In the genomic region with DNA sequence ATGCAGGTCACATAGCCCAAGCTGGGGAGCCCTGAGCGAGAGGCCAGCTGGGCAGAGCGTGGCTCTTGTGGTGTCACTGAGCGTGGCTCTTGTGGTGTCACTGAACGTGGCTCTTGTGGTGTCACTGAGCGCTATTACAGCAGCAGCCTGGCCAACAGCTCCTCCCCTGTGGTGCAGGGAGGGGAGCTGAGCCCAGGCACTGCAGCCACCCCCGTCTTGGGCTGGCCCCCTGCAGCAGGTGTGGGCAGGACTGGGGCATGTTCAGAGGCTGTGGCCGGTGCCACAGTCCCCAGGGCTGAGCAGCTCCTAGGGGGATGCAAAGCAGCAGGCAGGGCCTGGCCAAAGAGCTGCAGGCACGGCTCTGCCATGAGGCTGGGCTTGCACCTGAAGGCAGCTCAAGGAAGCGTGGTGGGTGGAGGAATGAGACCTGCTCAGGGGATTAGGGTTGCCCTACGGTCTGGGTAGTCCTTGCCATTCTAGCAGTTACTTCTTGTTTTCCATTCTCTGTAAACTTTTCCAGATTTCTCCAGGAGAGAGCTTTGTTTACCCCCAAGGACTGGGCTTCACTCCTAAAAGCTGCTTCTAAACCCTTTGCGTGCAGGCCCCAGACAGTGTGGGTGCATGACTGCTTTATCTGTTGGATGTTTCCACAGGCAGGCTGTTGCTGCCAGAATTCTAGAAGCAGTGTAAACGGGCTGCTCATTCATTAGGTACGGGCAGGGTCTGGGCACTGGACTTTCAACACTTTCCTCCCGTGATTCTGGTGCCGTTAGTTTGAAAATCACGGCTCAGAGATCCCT, we compare ENCODE assay signal across 22 cellular contexts. TPM values are rescaled to one million over a fixed set of nuclear protein-coding genes. Genes with fewer than 3 reads are reported as not detected.
A peak's percentile ranks its signal among the peaks of the same experiment; 100 is the strongest.
DNase-seq lines count a peak whose midpoint lies in the region; ATAC-seq and TF ChIP-seq lines count a peak whose summit lies in the region.
"Had no signal": no experiment of that assay in that cellular context is flagged by ENCODE, and none has a peak within 500 bp of the region (broad histone marks: within the 10 kb centered on the region; RNA-seq: fewer than 3 reads in every experiment).

No MANE protein-coding gene starts in this region.

- no peaks in the 10 kb centered on the region for H3K9me3 ChIP-seq in MG63
- no peaks in the 10 kb centered on the region for H3K9me3 ChIP-seq in colonic mucosa
- H3K9me3 ChIP-seq: A549, stomach, upper lobe of left lung had no signal

- POLR2A ChIA-PET in activated CD8-positive, alpha-beta T cell treated with anti-CD3 and anti-CD28 coated beads for 36 hours (lab: Charles Lee) = no interaction called here

- intact Hi-C loops in activated CD8-positive, alpha-beta T cell treated with anti-CD3 and anti-CD28 coated beads for 36 hours (cut with micrococcal nuclease) = no loop called here
- intact Hi-C loops in colonic mucosa (cut with DNase I) = no loop called here

- H3K9me3 Mint-ChIP-seq in activated CD8-positive, alpha-beta memory T cell treated with anti-CD3 and anti-CD28 coated beads, Interleukin-2, amount 10 ng/mL, durations not matched to agents 7 days and 5 days (ENCODE audit: low read depth) = no peaks in the 10 kb centered on the region
- H3K9me3 Mint-ChIP-seq in activated CD8-positive, alpha-beta T cell treated with anti-CD3 and anti-CD28 coated beads for 36 hours = no peaks in the 10 kb centered on the region
- H3K9me3 Mint-ChIP-seq in osteocyte (ENCODE audit: unreplicated experiment) = no peaks in the 10 kb centered on the region
- H3K9me3 Mint-ChIP-seq: activated T-helper 2 cell treated with anti-CD3 and anti-CD28 coated beads, Interferon-gamma antibody, Interleukin-2, Interleukin-4, amounts not matched to agents 10 μg/mL and 5 μg/mL and 100 μg/mL, durations not matched to agents 14 hours and 24 hours and 36 hours; IgD-negative memory B cell had no signal

- CTCF ChIA-PET in activated CD8-positive, alpha-beta memory T cell treated with anti-CD3 and anti-CD28 coated beads, Interleukin-2, amount 10 ng/mL, durations not matched to agents 7 days and 5 days (lab: Charles Lee) = interaction anchor here (0.8 to 1.5 kb wide), 3 partner anchors 30 to 68 kb away, joined by 3 to 11 read pairs (median 4); a partner anchor contains a TSS
- CTCF ChIA-PET in activated CD8-positive, alpha-beta T cell treated with anti-CD3 and anti-CD28 coated beads for 36 hours (lab: Charles Lee) = interaction anchor here (1.0 to 1.2 kb wide), 3 partner anchors 19 to 44 kb away, joined by 3 read pairs; a partner anchor contains a TSS

- no peak overlapping the region for H3K27ac ChIP-seq in colonic mucosa
- H3K27ac ChIP-seq: A549, parathyroid adenoma, stomach, upper lobe of left lung had no signal

- H3K36me3 ChIP-seq in MG63 (peaks cover 4% of the 10 kb centered on the region), colonic mucosa (no peaks in the 10 kb centered on the region)

- H3K4me3 ChIP-seq in MG63 (no peak overlapping the region), colonic mucosa (no peak overlapping the region)
- H3K4me3 ChIP-seq: A549, stomach, upper lobe of left lung had no signal

- H3K4me3 Mint-ChIP-seq in activated CD8-positive, alpha-beta memory T cell treated with anti-CD3 and anti-CD28 coated beads, Interleukin-2, amount 10 ng/mL, durations not matched to agents 7 days and 5 days = no peak overlapping the region
- no peak overlapping the region for H3K4me3 Mint-ChIP-seq in activated CD8-positive, alpha-beta T cell treated with anti-CD3 and anti-CD28 coated beads for 36 hours
- H3K4me3 Mint-ChIP-seq in osteocyte (ENCODE audit: unreplicated experiment) = no peak overlapping the region
- H3K4me3 Mint-ChIP-seq: IgD-negative memory B cell had no signal

- no peaks in the 10 kb centered on the region for H3K36me3 Mint-ChIP-seq in activated CD8-positive, alpha-beta memory T cell treated with anti-CD3 and anti-CD28 coated beads, Interleukin-2, amount 10 ng/mL, durations not matched to agents 7 days and 5 days
- no peaks in the 10 kb centered on the region for H3K36me3 Mint-ChIP-seq in activated CD8-positive, alpha-beta T cell treated with anti-CD3 and anti-CD28 coated beads for 36 hours (ENCODE audit: low read depth)
- peaks cover 20% of the 10 kb centered on the region for H3K36me3 Mint-ChIP-seq in osteocyte (ENCODE audit: unreplicated experiment)

- peak overlapping the region; percentile 66 for H3K27ac Mint-ChIP-seq in activated CD8-positive, alpha-beta memory T cell treated with anti-CD3 and anti-CD28 coated beads, Interleukin-2, amount 10 ng/mL, durations not matched to agents 7 days and 5 days
- peak overlapping the region; percentile 46 for H3K27ac Mint-ChIP-seq in activated CD8-positive, alpha-beta T cell treated with anti-CD3 and anti-CD28 coated beads for 36 hours
- H3K27ac Mint-ChIP-seq in osteocyte (ENCODE audit: unreplicated experiment) = no peak overlapping the region
- H3K27ac Mint-ChIP-seq: activated T-helper 2 cell treated with anti-CD3 and anti-CD28 coated beads, Interferon-gamma antibody, Interleukin-2, Interleukin-4, amounts not matched to agents 10 μg/mL and 5 μg/mL and 100 μg/mL, durations not matched to agents 14 hours and 24 hours and 36 hours; IgD-negative memory B cell had no signal

- no peak overlapping the region for H3K9ac ChIP-seq in colonic mucosa (ENCODE audit: low read depth in 2 of 2, low read length in 2 of 2)
- H3K9ac ChIP-seq: parathyroid adenoma had no signal

- H3K4me1 ChIP-seq in colonic mucosa = no peaks in the 10 kb centered on the region
- H3K4me1 ChIP-seq: A549, parathyroid adenoma, upper lobe of left lung had no signal

- DNase-seq in activated CD8-positive, alpha-beta memory T cell treated with anti-CD3 and anti-CD28 coated beads, Interleukin-2, amount 10 ng/mL, durations not matched to agents 7 days and 5 days = peak; percentile 74
- no peak for DNase-seq in activated CD8-positive, alpha-beta memory T cell treated with anti-CD3 and anti-CD28 coated beads for 24 hours
- DNase-seq in activated CD8-positive, alpha-beta T cell treated with anti-CD3 and anti-CD28 coated beads for 36 hours = peak; percentile 21
- peak; percentile 75 for DNase-seq in osteocyte (ENCODE audit: extremely low spot score, unreplicated experiment)
- DNase-seq in MG63 = no peak
- DNase-seq in colonic mucosa = no peak
- DNase-seq in epidermal melanocyte (ENCODE audit: insufficient read length, low spot score) = no peak
- DNase-seq: dermis blood vessel endothelial cell; mammary epithelial cell; NCI-H1105; NCI-H2107; NCI-H524 treated with DMSO at 0.1 percent for 48 hours; OCI-M1; SIG-M5; stimulated activated CD4-positive, alpha-beta T cell treated with anti-CD3 and anti-CD28 coated beads, Interleukin-1b, Interleukin-23, amount 100 ng/mL, for 48 hours; stomach had no signal

- TF ChIP-seq CTCF in activated CD8-positive, alpha-beta T cell treated with anti-CD3 and anti-CD28 coated beads for 36 hours (IDR thresholded peaks at IDR 0.05) = no peak
- TF ChIP-seq CTCF in osteocyte (IDR thresholded peaks at IDR 0.05) (no peak), colonic mucosa (IDR thresholded peaks at IDR 0.05) (no peak)

- H3K27me3 Mint-ChIP-seq in activated CD8-positive, alpha-beta memory T cell treated with anti-CD3 and anti-CD28 coated beads, Interleukin-2, amount 10 ng/mL, durations not matched to agents 7 days and 5 days = no peaks in the 10 kb centered on the region
- H3K27me3 Mint-ChIP-seq in activated CD8-positive, alpha-beta T cell treated with anti-CD3 and anti-CD28 coated beads for 36 hours = no peaks in the 10 kb centered on the region
- no peaks in the 10 kb centered on the region for H3K27me3 Mint-ChIP-seq in osteocyte (ENCODE audit: unreplicated experiment)
- H3K27me3 Mint-ChIP-seq: IgD-negative memory B cell had no signal

- H3K4me1 Mint-ChIP-seq in activated CD8-positive, alpha-beta memory T cell treated with anti-CD3 and anti-CD28 coated beads, Interleukin-2, amount 10 ng/mL, durations not matched to agents 7 days and 5 days = peaks cover 34% of the 10 kb centered on the region
- H3K4me1 Mint-ChIP-seq in activated CD8-positive, alpha-beta T cell treated with anti-CD3 and anti-CD28 coated beads for 36 hours (ENCODE audit: low read depth) = peaks cover 15% of the 10 kb centered on the region
- no peaks in the 10 kb centered on the region for H3K4me1 Mint-ChIP-seq in osteocyte (ENCODE audit: unreplicated experiment)

- H3K27me3 ChIP-seq in MG63 = no peaks in the 10 kb centered on the region
- no peaks in the 10 kb centered on the region for H3K27me3 ChIP-seq in colonic mucosa
- H3K27me3 ChIP-seq: stomach, upper lobe of left lung had no signal

- peak; percentile 75 for ATAC-seq in activated CD8-positive, alpha-beta memory T cell treated with anti-CD3 and anti-CD28 coated beads, Interleukin-2, amount 10 ng/mL, durations not matched to agents 7 days and 5 days
- ATAC-seq in GM19463 (IDR thresholded peaks at IDR 0.05; ENCODE audit: unreplicated experiment) = peak; percentile 43
- ATAC-seq in activated CD8-positive, alpha-beta T cell treated with anti-CD3 and anti-CD28 coated beads for 36 hours = peak; percentile 40
- ATAC-seq: A549 had no signal

RNA-seq across cellular contexts. Expression of a gene that starts 29.2 kb away (rescaled TPM):
- total RNA-seq in activated CD8-positive, alpha-beta memory T cell treated with anti-CD3 and anti-CD28 coated beads, Interleukin-2, amount 10 ng/mL, durations not matched to agents 7 days and 5 days = 10 to 100 TPM; 14.8 to 15.5 TPM
- 10 to 100 TPM; 13.2 to 13.4 TPM for total RNA-seq in activated CD8-positive, alpha-beta T cell treated with anti-CD3 and anti-CD28 coated beads for 36 hours
- total RNA-seq in osteocyte = 25.4 and 26.0 TPM in 2 replicates
- total RNA-seq in MG63 (2014; rRNA removed; shearing (Covaris generic); ENCODE audit: low replicate concordance) = 4.8 and 6.2 TPM in 2 replicates
- total RNA-seq in colonic mucosa = 1 to 10 TPM; 5.5 to 8.9 TPM

RNA-seq across cellular contexts. Expression of a gene that starts 51.8 kb away (rescaled TPM):
- total RNA-seq in activated CD8-positive, alpha-beta memory T cell treated with anti-CD3 and anti-CD28 coated beads, Interleukin-2, amount 10 ng/mL, durations not matched to agents 7 days and 5 days = 10 to 100 TPM; 12.8 to 14.2 TPM
- 10 to 100 TPM; 10.5 to 13.4 TPM for total RNA-seq in activated CD8-positive, alpha-beta T cell treated with anti-CD3 and anti-CD28 coated beads for 36 hours
- total RNA-seq in osteocyte (11.9 and 13.0 TPM in 2 replicates), colonic mucosa (10 to 100 TPM in 1 of 2 donors, 1 to 10 TPM in 1; 9.8 to 10.4 TPM)
- total RNA-seq in MG63 (2014; rRNA removed; shearing (Covaris generic); ENCODE audit: low replicate concordance) = 4.3 and 8.0 TPM in 2 replicates

Comparison
In these comparisons a context has a peak if more than half of its experiments do, and no peak if none do; other contexts are left out.
1. DNase-seq: peak in activated CD8-positive, alpha-beta memory T cell treated with anti-CD3 and anti-CD28 coated beads, Interleukin-2, amount 10 ng/mL, durations not matched to agents 7 days and 5 days (single experiment), activated CD8-positive, alpha-beta T cell treated with anti-CD3 and anti-CD28 coated beads for 36 hours (single experiment) and osteocyte (single experiment); none in activated CD8-positive, alpha-beta memory T cell treated with anti-CD3 and anti-CD28 coated beads for 24 hours (single experiment), MG63 (single experiment), colonic mucosa (single experiment) and epidermal melanocyte (single experiment).
2. Peak in every context shown above with its lines, with median percentiles within 50 percentile points of each other: ATAC-seq.